ENCODE assay signal across 13 cellular contexts in genomic region chr1:223717123-223717522, GRCh38. TPM values are rescaled to one million over a fixed set of nuclear protein-coding genes. Genes with fewer than 3 reads are reported as not detected.
DNase-seq lines count a peak whose midpoint lies in the region; ATAC-seq and TF ChIP-seq lines count a peak whose summit lies in the region.
"Had no signal": no experiment of that assay in that cellular context is flagged by ENCODE, and none has a peak within 500 bp of the region (broad histone marks: within the 10 kb centered on the region; RNA-seq: fewer than 3 reads in every experiment).

No MANE protein-coding gene starts in this region.

- no peak overlapping the region for H2AFZ ChIP-seq in SK-N-SH (ENCODE audit: low read depth)

- CTCF ChIA-PET in SK-N-SH (lab: Yijun Ruan, JAX), result interaction anchor here (1.3 to 4.4 kb wide), 3 partner anchors 9 to 33 kb away, joined by 3 to 29 read pairs (median 8); no protein-coding TSS in a partner anchor

- ATAC-seq in SK-N-SH treated with all-trans-retinoic acid at 6 μM for 48 hours (no peak), RWPE2 (ENCODE audit: low read depth) (no peak), left colon (no peak), GM18502 (IDR thresholded peaks at IDR 0.05; ENCODE audit: poor library complexity, unreplicated experiment) (no peak)
- ATAC-seq: foreskin keratinocyte, left ventricle myocardium superior had no signal

- H3K4me3 ChIP-seq in SK-N-SH (ENCODE audit: low read depth in 2 of 2, low read length in 1 of 2) (no peak overlapping the region), RWPE2 (ENCODE audit: severe bottlenecking) (no peak overlapping the region), esophagus muscularis mucosa (peak overlapping the region in 1 of 4 donors; percentile 29), skin epidermis (no peak overlapping the region)

- H3F3A ChIP-seq in SK-N-SH (replicated peaks; ENCODE audit: insufficient read depth), result peaks cover 18% of the 10 kb centered on the region

- H3K4me1 ChIP-seq in SK-N-SH (ENCODE audit: control insufficient read depth in 1 of 2, insufficient read depth in 2 of 2, low read depth in 1 of 2, low read length in 1 of 2), result peaks cover 36 to 49% of the 10 kb centered on the region in 2 experiments
- peaks cover 51% of the 10 kb centered on the region for H3K4me1 ChIP-seq in RWPE2 (ENCODE audit: insufficient read depth, poor library complexity, severe bottlenecking)
- peaks cover 57 to 92% (median 90%) of the 10 kb centered on the region in 4 donors for H3K4me1 ChIP-seq in esophagus muscularis mucosa

- H3K4me2 ChIP-seq in SK-N-SH, result peak overlapping the region; percentile 92

- peaks cover 97% of the 10 kb centered on the region for H3K79me2 ChIP-seq in SK-N-SH (ENCODE audit: insufficient read depth)

- TF ChIP-seq EP300 in SK-N-SH (IDR thresholded peaks at IDR 0.05; ENCODE audit: borderline replicate concordance in 1 of 2, low read depth in 1 of 2, low read length in 1 of 2), result no peak
- TF ChIP-seq EP300 in esophagus muscularis mucosa (IDR thresholded peaks at IDR 0.05), result no peak

- peak overlapping the region; percentile 87 to 88 for H3K27ac ChIP-seq in SK-N-SH (ENCODE audit: low read depth in 2 of 2, low read length in 1 of 2)
- peak overlapping the region; percentile 94 for H3K27ac ChIP-seq in RWPE2 (ENCODE audit: poor library complexity, severe bottlenecking)
- peak overlapping the region; percentile 68 to 98 (median 76) for H3K27ac ChIP-seq in esophagus muscularis mucosa (replicated peaks in 1 of 4)
- peak overlapping the region in 18 of 21 experiments; percentile 4 to 96 (median 58) for H3K27ac ChIP-seq in skin epidermis
- H3K27ac ChIP-seq: 22Rv1, foreskin keratinocyte had no signal

- no peaks in the 10 kb centered on the region for H3K9me3 ChIP-seq in SK-N-SH
- H3K9me3 ChIP-seq in RWPE2 (ENCODE audit: severe bottlenecking), result no peaks in the 10 kb centered on the region
- H3K9me3 ChIP-seq in esophagus muscularis mucosa, result no peaks in the 10 kb centered on the region

- POLR2A ChIA-PET in SK-N-SH (lab: Yijun Ruan, JAX), result no interaction called here

- no peak for DNase-seq in SK-N-SH
- DNase-seq in RWPE2 (ENCODE audit: low spot score), result no peak
- DNase-seq in esophagus muscularis mucosa (ENCODE audit: extremely low spot score), result no peak
- no peak for DNase-seq in left colon
- DNase-seq in stimulated activated CD4-positive, alpha-beta T cell treated with anti-CD3 and anti-CD28 coated beads, Interleukin-12 subunit alpha, Interleukin-12 subunit beta, amount 100 ng/mL, for 4 hours, result no peak
- DNase-seq: foreskin keratinocyte, left ventricle myocardium superior, NCI-H1417 treated with DMSO at 0.1 percent for 48 hours had no signal

- H3K36me3 ChIP-seq in SK-N-SH (replicated peaks in 1 of 2; ENCODE audit: control insufficient read depth in 1 of 2, insufficient read depth in 2 of 2, low read length in 1 of 2) (peaks cover 32 to 36% of the 10 kb centered on the region in 2 experiments), RWPE2 (ENCODE audit: low read depth) (peaks cover 67% of the 10 kb centered on the region), esophagus muscularis mucosa (peaks cover 0 to 57% (median 39%) of the 10 kb centered on the region in 4 donors)

- H3K9ac ChIP-seq in SK-N-SH, result no peak overlapping the region

- TF ChIP-seq RAD21 in SK-N-SH (IDR thresholded peaks at IDR 0.05; ENCODE audit: low read length), result no peak

- 92% methylated on average over 5 of the region's 5 CpGs for WGBS in SK-N-SH (ENCODE audit: low lambda C conversion rate)
- 87% methylated on average over 5 of the region's 5 CpGs for WGBS in esophagus muscularis mucosa

- H3K27me3 ChIP-seq in SK-N-SH (ENCODE audit: insufficient read depth) (no peaks in the 10 kb centered on the region), RWPE2 (ENCODE audit: insufficient read depth, poor library complexity, severe bottlenecking) (no peaks in the 10 kb centered on the region), esophagus muscularis mucosa (no peaks in the 10 kb centered on the region)
- H3K27me3 ChIP-seq: foreskin keratinocyte had no signal

- TF ChIP-seq CTCF in SK-N-SH (IDR thresholded peaks at IDR 0.05) (no peak), RWPE2 (IDR thresholded peaks at IDR 0.05; ENCODE audit: poor library complexity, severe bottlenecking) (no peak), esophagus muscularis mucosa (IDR thresholded peaks at IDR 0.05) (no peak)

- intact Hi-C loops in esophagus muscularis mucosa (cut with DNase I) (no loop called here), left colon (cut with DNase I, micrococcal nuclease) (no loop called here)

- H3K9me2 ChIP-seq in SK-N-SH, result no peaks in the 10 kb centered on the region

- H4K20me1 ChIP-seq in SK-N-SH (ENCODE audit: insufficient read depth), result peaks cover 48% of the 10 kb centered on the region

- no peak for TF ChIP-seq POLR2A in esophagus muscularis mucosa (IDR thresholded peaks at IDR 0.05; ENCODE audit: low read depth)

TF ChIP-seq in SK-N-SH, 30 proteins besides CTCF, POLR2A, EP300 and RAD21:
- TF ChIP-seq FOSL2 (IDR thresholded peaks at IDR 0.05; ENCODE audit: borderline replicate concordance, low read depth) (no peak), ELF1 (IDR thresholded peaks at IDR 0.05) (no peak), POLR2AphosphoS5 (IDR thresholded peaks at IDR 0.05; ENCODE audit: low read depth, low read length) (no peak), JUND (IDR thresholded peaks at IDR 0.05) (no peak)

TF ChIP-seq in SK-N-SH treated with all-trans-retinoic acid at 6 μM for 48 hours, 23 proteins besides CTCF, POLR2A, EP300 and RAD21 (continues in another document):
- TF ChIP-seq ARNTL (CRISPR knock-in tag; IDR thresholded peaks at IDR 0.05; ENCODE audit: borderline replicate concordance, low read depth) (no peak), TSHZ2 (CRISPR knock-in tag; IDR thresholded peaks at IDR 0.05) (no peak), POU6F1 (CRISPR knock-in tag; IDR thresholded peaks at IDR 0.05; ENCODE audit: borderline replicate concordance, low read depth) (no peak), ESRRG (CRISPR knock-in tag; IDR thresholded peaks at IDR 0.05) (no peak), ZC3H10 (CRISPR knock-in tag; IDR thresholded peaks at IDR 0.05) (no peak), SNAI2 (CRISPR knock-in tag; IDR thresholded peaks at IDR 0.05) (no peak), PATZ1 (CRISPR knock-in tag; IDR thresholded peaks at IDR 0.05; ENCODE audit: borderline replicate concordance) (no peak)

RNA-seq across cellular contexts. Expression of gene CAPN2, which starts 4.8 kb away (rescaled TPM):
- 208 and 209 TPM in 2 replicates for polyA plus RNA-seq in SK-N-SH (2012; rRNA removed)
- polyA plus RNA-seq in SK-N-SH (2012; cell fraction: cytosol; rRNA removed), result 177 and 181 TPM in 2 replicates
- polyA plus RNA-seq in SK-N-SH (2012; cell fraction: nucleus; rRNA removed), result 432 and 454 TPM in 2 replicates
- total RNA-seq in esophagus muscularis mucosa, result 100 to 1,000 TPM in 3 of 4 donors, 10 to 100 TPM in 1; 91.9 to 231 (median 161) TPM
- total RNA-seq in left colon, result 100 to 1,000 TPM; 301 to 355 TPM

RNA-seq across cellular contexts. Expression of gene CAPN8, which starts 51.6 kb away (rescaled TPM):
- polyA plus RNA-seq in SK-N-SH (2012; rRNA removed), result not detected in 2 replicates
- not detected in 2 replicates for polyA plus RNA-seq in SK-N-SH (2012; cell fraction: cytosol; rRNA removed)
- 0.04 and 0.11 TPM in 2 replicates for polyA plus RNA-seq in SK-N-SH (2012; cell fraction: nucleus; rRNA removed)
- 1 to 10 TPM in 1 of 4 donors, not detected in 3; 1.0 TPM for total RNA-seq in esophagus muscularis mucosa
- 100 to 1,000 TPM in 1 of 2 donors, 10 to 100 TPM in 1; 87.8 to 118 TPM for total RNA-seq in left colon
- total RNA-seq: cerebellum, left ventricle myocardium superior had no signal

Comparison
In these comparisons a context has a peak if more than half of its experiments do, and no peak if none do; other contexts are left out.
1. RNA of gene CAPN8, which starts 51.6 kb away (total RNA-seq): 87.8 to 118 TPM in left colon; 1.0 TPM in esophagus muscularis mucosa; every median in the first group is over 10 times any median in the second.
2. Peak in every context shown above with its lines, with median percentiles within 50 percentile points of each other: H3K27ac ChIP-seq.